8 cellular contexts compared by ENCODE assay signal in the genomic region with DNA sequence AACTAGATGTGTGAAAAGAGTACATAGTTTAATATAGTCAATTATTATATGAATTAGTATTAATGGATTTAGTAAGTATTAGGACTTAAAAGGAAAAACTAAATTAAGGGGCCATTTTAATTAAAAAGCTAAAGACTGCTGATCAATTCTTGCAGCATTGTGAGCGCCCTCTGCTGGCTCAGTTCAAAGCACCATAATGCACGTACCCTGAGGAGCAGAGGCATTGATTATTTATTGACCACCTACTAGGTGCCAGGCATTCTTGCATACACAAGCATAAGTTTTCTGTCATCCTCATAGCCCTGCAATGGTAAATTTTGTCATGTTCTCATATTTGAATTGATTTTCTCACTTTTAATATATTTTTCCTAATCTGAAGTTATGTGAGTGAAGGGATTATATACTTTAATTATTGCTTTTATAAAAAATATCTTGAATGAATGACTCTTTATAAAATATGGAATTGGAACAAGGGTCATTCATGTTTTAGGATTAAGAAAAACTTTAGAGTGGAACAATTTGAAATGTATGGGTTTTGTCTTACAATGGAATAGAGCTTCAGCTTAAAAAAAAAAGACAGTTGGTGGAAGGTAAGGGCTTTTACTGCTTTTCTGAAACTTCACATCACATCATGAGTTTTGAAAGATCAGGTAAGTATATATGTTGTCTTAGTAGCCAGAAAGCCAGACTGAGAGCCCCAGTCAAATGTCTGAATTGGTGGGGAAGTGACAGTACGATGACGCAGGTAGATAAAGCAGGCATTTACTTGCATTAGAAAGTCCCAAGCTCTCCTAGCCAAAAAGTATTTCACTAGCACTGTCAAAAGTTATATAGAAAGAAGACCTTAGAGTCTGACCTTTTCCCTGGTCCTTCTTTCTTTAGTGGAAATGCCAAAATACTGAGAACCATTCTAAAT. TPM values are rescaled to one million over a fixed set of nuclear protein-coding genes. Genes with fewer than 3 reads are reported as not detected.
DNase-seq lines count a peak whose midpoint lies in the region; ATAC-seq and TF ChIP-seq lines count a peak whose summit lies in the region.

No MANE protein-coding gene starts in this region.

- H3K9me3 Mint-ChIP-seq in neural progenitor cell: no peaks in the 10 kb centered on the region

- H3K36me3 Mint-ChIP-seq in neural progenitor cell: no peaks in the 10 kb centered on the region

- H3K27me3 Mint-ChIP-seq in neural progenitor cell (ENCODE audit: insufficient read depth, low read depth): no peaks in the 10 kb centered on the region

- TF ChIP-seq CTCF in C4-2B (conservative IDR thresholded peaks at IDR 0.05) (peak; percentile 88), esophagus squamous epithelium (IDR thresholded peaks at IDR 0.05) (peak; percentile 58 to 84 (median 68)), neural progenitor cell (IDR thresholded peaks at IDR 0.05) (peak; percentile 88), suprapubic skin (IDR thresholded peaks at IDR 0.05) (peak; percentile 50 to 66)

- H3K79me2 ChIP-seq in neural progenitor cell (ENCODE audit: low read depth): no peaks in the 10 kb centered on the region

- ATAC-seq in GM21723 (IDR thresholded peaks at IDR 0.05; ENCODE audit: unreplicated experiment): peak; percentile 37

- TF ChIP-seq POLR2A in esophagus squamous epithelium (IDR thresholded peaks at IDR 0.05) (no peak), suprapubic skin (IDR thresholded peaks at IDR 0.05) (no peak)

- H2AFZ ChIP-seq in neural progenitor cell (replicated peaks): no peak overlapping the region

- H3F3A ChIP-seq in neural progenitor cell (ENCODE audit: low read depth): no peaks in the 10 kb centered on the region

- H3K27me3 ChIP-seq in esophagus squamous epithelium: no peaks in the 10 kb centered on the region
- H3K27me3 ChIP-seq in neural progenitor cell: peaks cover 4% of the 10 kb centered on the region
- no peaks in the 10 kb centered on the region for H3K27me3 ChIP-seq in suprapubic skin

- no peak overlapping the region for H3K4me3 Mint-ChIP-seq in neural progenitor cell

- DNase-seq in NCI-H82 (lab: John Stamatoyannopoulos, UW): peak; percentile 82
- DNase-seq in activated T-cell treated with anti-CD3 and anti-CD28 coated beads for 24 hours (ENCODE audit: low read depth): peak; percentile 65
- DNase-seq in esophagus squamous epithelium (lab: John Stamatoyannopoulos, UW): no peak
- DNase-seq in neural progenitor cell (ENCODE audit: low spot score): peak; percentile 77
- DNase-seq in suprapubic skin (ENCODE audit: low spot score in 2 of 2): peak; percentile 72 to 82
- no peak for DNase-seq in NCI-H2029 treated with DMSO at 0.1 percent for 48 hours (lab: John Stamatoyannopoulos, UW)

- H3K4me3 ChIP-seq in esophagus squamous epithelium (no peak overlapping the region), neural progenitor cell (no peak overlapping the region), suprapubic skin (no peak overlapping the region)

- H3K9ac ChIP-seq in neural progenitor cell: no peak overlapping the region

- H3K9me3 ChIP-seq in esophagus squamous epithelium (no peaks in the 10 kb centered on the region), neural progenitor cell (ENCODE audit: low read depth) (no peaks in the 10 kb centered on the region), suprapubic skin (no peaks in the 10 kb centered on the region)

- H3K27ac ChIP-seq in C4-2B: no peak overlapping the region
- H3K27ac ChIP-seq in esophagus squamous epithelium: no peak overlapping the region
- no peak overlapping the region for H3K27ac ChIP-seq in neural progenitor cell
- H3K27ac ChIP-seq in suprapubic skin: no peak overlapping the region

- H3K4me2 ChIP-seq in neural progenitor cell: no peak overlapping the region

- H3K4me1 Mint-ChIP-seq in neural progenitor cell: no peaks in the 10 kb centered on the region

- H4K20me1 ChIP-seq in neural progenitor cell (ENCODE audit: low read depth): no peaks in the 10 kb centered on the region

- TF ChIP-seq EP300 in suprapubic skin (IDR thresholded peaks at IDR 0.05): no peak

- H3K36me3 ChIP-seq in esophagus squamous epithelium (no peaks in the 10 kb centered on the region), neural progenitor cell (no peaks in the 10 kb centered on the region), suprapubic skin (no peaks in the 10 kb centered on the region)

- WGBS in esophagus squamous epithelium, 2 donors: 44 to 51% methylated on average over 4 of the region's 4 CpGs
- 54% methylated on average over 4 of the region's 4 CpGs for WGBS in suprapubic skin

- no peak overlapping the region for H3K27ac Mint-ChIP-seq in neural progenitor cell

- H3K4me1 ChIP-seq in esophagus squamous epithelium: no peaks in the 10 kb centered on the region
- no peaks in the 10 kb centered on the region for H3K4me1 ChIP-seq in neural progenitor cell
- no peaks in the 10 kb centered on the region for H3K4me1 ChIP-seq in suprapubic skin

- intact Hi-C loops in esophagus squamous epithelium (cut with DNase I): loop anchor here (10.0 kb wide), 1 partner anchor 1342 kb away; no protein-coding TSS in a partner anchor

RNA-seq across cellular contexts. Expression of a gene that starts 9.7 kb away (rescaled TPM):
- total RNA-seq in esophagus squamous epithelium (1 to 10 TPM; 1.6 to 9.0 (median 6.4) TPM), neural progenitor cell (ENCODE audit: low replicate concordance) (8.2 and 10.2 TPM in 2 replicates), suprapubic skin (10 to 100 TPM in 1 of 4 donors, 1 to 10 TPM in 1, under 1 TPM in 2; 0.68 to 14.1 (median 0.95) TPM)

Comparison
In these comparisons a context has a peak if more than half of its experiments do, and no peak if none do; other contexts are left out.
1. DNase-seq: peak in NCI-H82 (single experiment), activated T-cell treated with anti-CD3 and anti-CD28 coated beads for 24 hours (single experiment), neural progenitor cell (single experiment) and suprapubic skin (2 of 2); none in esophagus squamous epithelium (single experiment) and NCI-H2029 treated with DMSO at 0.1 percent for 48 hours (single experiment).
2. Peak in every context shown above with its lines, with median percentiles within 50 percentile points of each other: CTCF ChIP-seq.